Comparison of ENCODE assay signal across 1 cellular context in genomic region chr19:7101498-7102253, GRCh38.
TF ChIP-seq lines count a peak whose summit lies in the region.

No MANE protein-coding gene starts in this region.

TF ChIP-seq in HepG2, 621 proteins besides CTCF, POLR2A, EP300 and RAD21 (continued from another document and continues in another):
- 0 out of 2 replicates have a peak, but pooled peaks have one; percentile 21 for TF ChIP-seq THAP9 (CRISPR knock-in tag; IDR thresholded peaks at IDR 0.05; ENCODE audit: borderline replicate concordance)
- no peak for TF ChIP-seq ZNF761 (CRISPR knock-in tag; conservative IDR thresholded peaks at IDR 0.05)
- no peak for TF ChIP-seq ZNF746 (CRISPR knock-in tag; IDR thresholded peaks at IDR 0.05)
- TF ChIP-seq EEA1 (CRISPR knock-in tag; IDR thresholded peaks at IDR 0.05; ENCODE audit: borderline replicate concordance): no peak
- TF ChIP-seq ZNF609 (CRISPR knock-in tag; IDR thresholded peaks at IDR 0.05; ENCODE audit: borderline replicate concordance): 0 out of 2 replicates have a peak, but pooled peaks have one; percentile 28
- TF ChIP-seq NFKB2 (CRISPR knock-in tag; IDR thresholded peaks at IDR 0.05; ENCODE audit: borderline replicate concordance): no peak
- TF ChIP-seq ZBTB44 (CRISPR knock-in tag; IDR thresholded peaks at IDR 0.05): no peak
- no peak for TF ChIP-seq PLSCR1 (CRISPR knock-in tag; IDR thresholded peaks at IDR 0.05; ENCODE audit: borderline replicate concordance)
- no peak for TF ChIP-seq HNRNPUL1 (IDR thresholded peaks at IDR 0.05; ENCODE audit: low read depth, low read length)
- no peak for TF ChIP-seq MAFG (CRISPR knock-in tag; IDR thresholded peaks at IDR 0.05)
- no peak for TF ChIP-seq HNF1A (IDR thresholded peaks at IDR 0.05; ENCODE audit: low read depth)
- 0 out of 2 replicates have a peak, but pooled peaks have one; percentile 16 for TF ChIP-seq HNF1A (CRISPR knock-in tag; IDR thresholded peaks at IDR 0.05; ENCODE audit: borderline replicate concordance)
- TF ChIP-seq ARNT2 (CRISPR knock-in tag; IDR thresholded peaks at IDR 0.05; ENCODE audit: low read depth): no peak
- TF ChIP-seq ZMYM3 (CRISPR knock-in tag; IDR thresholded peaks at IDR 0.05): no peak
- no peak for TF ChIP-seq NCOA1 (CRISPR knock-in tag; IDR thresholded peaks at IDR 0.05)
- TF ChIP-seq ZNF687 (CRISPR knock-in tag; IDR thresholded peaks at IDR 0.05): peak; percentile 54
- no peak for TF ChIP-seq ZNF777 (CRISPR knock-in tag; IDR thresholded peaks at IDR 0.05)
- TF ChIP-seq BRCA1 (CRISPR knock-in tag; IDR thresholded peaks at IDR 0.05): no peak
- TF ChIP-seq ZNF430 (CRISPR knock-in tag; IDR thresholded peaks at IDR 0.05): no peak
- TF ChIP-seq ZNF530 (CRISPR knock-in tag; IDR thresholded peaks at IDR 0.05; ENCODE audit: low read depth): no peak
- no peak for TF ChIP-seq ZNF232 (CRISPR knock-in tag; IDR thresholded peaks at IDR 0.05; ENCODE audit: borderline replicate concordance)
- TF ChIP-seq KDM5B (CRISPR knock-in tag; IDR thresholded peaks at IDR 0.05; ENCODE audit: borderline replicate concordance): no peak
- TF ChIP-seq RARG (CRISPR knock-in tag; IDR thresholded peaks at IDR 0.05; ENCODE audit: low read depth): no peak
- no peak for TF ChIP-seq SAP130 (CRISPR knock-in tag; IDR thresholded peaks at IDR 0.05; ENCODE audit: low read depth)
- no peak for TF ChIP-seq ZUFSP (CRISPR knock-in tag; IDR thresholded peaks at IDR 0.05; ENCODE audit: borderline replicate concordance)
- TF ChIP-seq ZNF674 (CRISPR knock-in tag; IDR thresholded peaks at IDR 0.05; ENCODE audit: low read depth): no peak
- TF ChIP-seq SRF (IDR thresholded peaks at IDR 0.05; ENCODE audit: low read depth, low read length): no peak
- TF ChIP-seq REXO4 (CRISPR knock-in tag; IDR thresholded peaks at IDR 0.05; ENCODE audit: borderline replicate concordance): no peak
- no peak for TF ChIP-seq ZNF740 (CRISPR knock-in tag; IDR thresholded peaks at IDR 0.05)
- no peak for TF ChIP-seq HIC2 (CRISPR knock-in tag; IDR thresholded peaks at IDR 0.05; ENCODE audit: low read depth)
- TF ChIP-seq ARNT (IDR thresholded peaks at IDR 0.05): no peak
- TF ChIP-seq RFX1 (IDR thresholded peaks at IDR 0.05): no peak
- TF ChIP-seq KLF9 (CRISPR knock-in tag; IDR thresholded peaks at IDR 0.05; ENCODE audit: low read depth): no peak
- no peak for TF ChIP-seq CREBL2 (CRISPR knock-in tag; IDR thresholded peaks at IDR 0.05; ENCODE audit: borderline replicate concordance)
- no peak for TF ChIP-seq TP53 (CRISPR knock-in tag; conservative IDR thresholded peaks at IDR 0.05)
